In the genomic region with DNA sequence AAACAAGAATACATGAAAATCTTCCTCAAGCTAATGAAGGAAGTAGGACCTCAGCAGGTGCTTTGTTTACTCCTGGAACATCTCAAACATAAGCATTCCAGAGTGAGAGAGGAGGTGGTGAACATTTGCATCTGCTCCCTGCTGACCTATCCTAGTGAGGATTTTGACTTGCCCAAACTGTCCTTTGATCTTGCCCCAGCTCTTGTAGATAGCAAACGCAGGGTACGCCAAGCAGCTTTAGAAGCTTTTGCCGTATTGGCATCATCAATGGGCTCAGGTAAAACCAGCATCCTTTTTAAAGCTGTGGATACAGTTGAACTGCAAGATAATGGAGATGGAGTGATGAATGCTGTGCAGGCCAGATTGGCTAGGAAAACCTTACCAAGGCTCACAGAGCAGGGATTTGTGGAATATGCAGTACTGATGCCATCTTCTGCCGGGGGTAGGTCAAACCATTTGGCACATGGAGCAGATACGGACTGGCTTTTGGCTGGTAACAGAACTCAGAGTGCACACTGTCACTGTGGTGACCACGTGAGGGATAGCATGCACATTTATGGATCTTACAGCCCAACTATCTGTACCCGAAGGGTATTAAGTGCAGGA, we compare ENCODE assay signal across 8 cellular contexts. TPM values are rescaled to one million over a fixed set of nuclear protein-coding genes. Genes with fewer than 3 reads are reported as not detected.
DNase-seq lines count a peak whose midpoint lies in the region; ATAC-seq and TF ChIP-seq lines count a peak whose summit lies in the region.

No MANE protein-coding gene starts in this region.

- peak; percentile 17 for DNase-seq in AG08395 (ENCODE audit: low spot score)
- peak; percentile 43 for DNase-seq in GM23248
- no peak for DNase-seq in activated T-helper 2 cell treated with anti-CD3 and anti-CD28 coated beads, Interferon-gamma antibody, Interleukin-2, Interleukin-4, amounts not matched to agents 10 μg/mL and 5 μg/mL and 100 μg/mL, durations not matched to agents 14 hours and 24 hours and 36 hours (ENCODE audit: low spot score)
- no peak for DNase-seq in kidney epithelial cell (ENCODE audit: low read depth)
- no peak for DNase-seq in effector CD8-positive, alpha-beta T cell (lab: John Stamatoyannopoulos, UW)
- DNase-seq in GOT3 (lab: John Stamatoyannopoulos, UW): no peak

- H3K9me2 ChIP-seq in GM23248 (ENCODE audit: insufficient read depth): no peaks in the 10 kb centered on the region

- no peaks in the 10 kb centered on the region for H3K27me3 ChIP-seq in GM23248 (replicated peaks; ENCODE audit: insufficient read depth)
- H3K27me3 ChIP-seq in kidney epithelial cell (ENCODE audit: control insufficient read depth, insufficient read depth, low read length): no peaks in the 10 kb centered on the region

- H4K20me1 ChIP-seq in GM23248 (ENCODE audit: insufficient read depth): no peaks in the 10 kb centered on the region; the same call in 1 of the 2 replicates

- H3K4me1 ChIP-seq in GM23248 (ENCODE audit: insufficient read depth) (peaks cover 37% of the 10 kb centered on the region), urinary bladder (ENCODE audit: insufficient read depth) (peaks cover 3% of the 10 kb centered on the region)

- no peaks in the 10 kb centered on the region for H3K9me3 Mint-ChIP-seq in activated T-helper 2 cell treated with anti-CD3 and anti-CD28 coated beads, Interferon-gamma antibody, Interleukin-2, Interleukin-4, amounts not matched to agents 10 μg/mL and 5 μg/mL and 100 μg/mL, durations not matched to agents 14 hours and 24 hours and 36 hours
- H3K9me3 Mint-ChIP-seq in activated T-helper 17 cell treated with anti-CD3 and anti-CD28 coated beads, Interleukin-2, amount 50 U/mL, for 72 hours: peaks cover 12% of the 10 kb centered on the region

- no peak overlapping the region for H3K4me3 Mint-ChIP-seq in activated T-helper 2 cell treated with anti-CD3 and anti-CD28 coated beads, Interferon-gamma antibody, Interleukin-2, Interleukin-4, amounts not matched to agents 10 μg/mL and 5 μg/mL and 100 μg/mL, durations not matched to agents 14 hours and 24 hours and 36 hours (ENCODE audit: low read depth)
- no peak overlapping the region for H3K4me3 Mint-ChIP-seq in activated T-helper 17 cell treated with anti-CD3 and anti-CD28 coated beads, Interleukin-2, amount 50 U/mL, for 72 hours

- TF ChIP-seq CTCF in kidney epithelial cell (IDR thresholded peaks at IDR 0.05; ENCODE audit: insufficient read depth, low read length, poor library complexity, severe bottlenecking): no peak

- WGBS in GM23248 (ENCODE audit: low coverage in 1 of 2, low lambda C conversion rate in 2 of 2, missing lambda C conversion rate in 2 of 2), 2 experiments: 10 to 11% methylated on average over 7 of the region's 7 CpGs
- 10% methylated on average over 7 of the region's 7 CpGs for WGBS in urinary bladder

- no peaks in the 10 kb centered on the region for H3K27me3 Mint-ChIP-seq in activated T-helper 2 cell treated with anti-CD3 and anti-CD28 coated beads, Interferon-gamma antibody, Interleukin-2, Interleukin-4, amounts not matched to agents 10 μg/mL and 5 μg/mL and 100 μg/mL, durations not matched to agents 14 hours and 24 hours and 36 hours (ENCODE audit: low read depth)
- H3K27me3 Mint-ChIP-seq in activated T-helper 17 cell treated with anti-CD3 and anti-CD28 coated beads, Interleukin-2, amount 50 U/mL, for 72 hours: no peaks in the 10 kb centered on the region

- H3K9me3 ChIP-seq in GM23248 (ENCODE audit: low read depth): no peaks in the 10 kb centered on the region

- no peaks in the 10 kb centered on the region for H3K36me3 ChIP-seq in GM23248 (ENCODE audit: low read depth)
- H3K36me3 ChIP-seq in kidney epithelial cell (ENCODE audit: control insufficient read depth, insufficient read depth, low read length): no peaks in the 10 kb centered on the region
- no peaks in the 10 kb centered on the region for H3K36me3 ChIP-seq in urinary bladder (ENCODE audit: insufficient read depth)

- no peak for ATAC-seq in activated T-helper 17 cell treated with anti-CD3 and anti-CD28 coated beads, Interleukin-2, amount 50 U/mL, for 72 hours (replicated peaks)

- peaks cover 52% of the 10 kb centered on the region for H3K4me1 Mint-ChIP-seq in activated T-helper 2 cell treated with anti-CD3 and anti-CD28 coated beads, Interferon-gamma antibody, Interleukin-2, Interleukin-4, amounts not matched to agents 10 μg/mL and 5 μg/mL and 100 μg/mL, durations not matched to agents 14 hours and 24 hours and 36 hours (ENCODE audit: low read depth)
- peaks cover 38% of the 10 kb centered on the region for H3K4me1 Mint-ChIP-seq in activated T-helper 17 cell treated with anti-CD3 and anti-CD28 coated beads, Interleukin-2, amount 50 U/mL, for 72 hours

- intact Hi-C loops in activated T-helper 2 cell treated with anti-CD3 and anti-CD28 coated beads, Interferon-gamma antibody, Interleukin-2, Interleukin-4, amounts not matched to agents 10 μg/mL and 5 μg/mL and 100 μg/mL, durations not matched to agents 14 hours and 24 hours and 36 hours (cut with micrococcal nuclease): loop anchor here (2.0 to 5.0 kb wide), 2 partner anchors 19 to 303 kb away; no protein-coding TSS in a partner anchor

- peak overlapping the region; percentile 95 for H3K4me3 ChIP-seq in GM23248
- H3K4me3 ChIP-seq in kidney epithelial cell (ENCODE audit: low read depth, low read length): peak overlapping the region; percentile 77
- H3K4me3 ChIP-seq in urinary bladder (ENCODE audit: low read depth, low read length): peak overlapping the region; percentile 61

- H3K36me3 Mint-ChIP-seq in activated T-helper 2 cell treated with anti-CD3 and anti-CD28 coated beads, Interferon-gamma antibody, Interleukin-2, Interleukin-4, amounts not matched to agents 10 μg/mL and 5 μg/mL and 100 μg/mL, durations not matched to agents 14 hours and 24 hours and 36 hours (ENCODE audit: low read depth): peaks cover 25% of the 10 kb centered on the region
- peaks cover 30% of the 10 kb centered on the region for H3K36me3 Mint-ChIP-seq in activated T-helper 17 cell treated with anti-CD3 and anti-CD28 coated beads, Interleukin-2, amount 50 U/mL, for 72 hours (ENCODE audit: low read depth)

- H3K27ac Mint-ChIP-seq in activated T-helper 2 cell treated with anti-CD3 and anti-CD28 coated beads, Interferon-gamma antibody, Interleukin-2, Interleukin-4, amounts not matched to agents 10 μg/mL and 5 μg/mL and 100 μg/mL, durations not matched to agents 14 hours and 24 hours and 36 hours: peak overlapping the region; percentile 49
- H3K27ac Mint-ChIP-seq in activated T-helper 17 cell treated with anti-CD3 and anti-CD28 coated beads, Interleukin-2, amount 50 U/mL, for 72 hours: no peak overlapping the region

- H3F3A ChIP-seq in GM23248 (ENCODE audit: insufficient read depth): peaks cover 28% of the 10 kb centered on the region

- H3K4me2 ChIP-seq in GM23248 (ENCODE audit: unreplicated experiment): peak overlapping the region; percentile 98

- peaks cover 95% of the 10 kb centered on the region for H3K79me2 ChIP-seq in GM23248 (ENCODE audit: insufficient read depth)

- H3K9ac ChIP-seq in GM23248: peak overlapping the region; percentile 92

- in situ Hi-C loops in GM23248 (cut with MboI): no loop called here

- H3K27ac ChIP-seq in GM23248 (0 out of 2 replicates have a peak overlapping the region, but pooled peaks have one; percentile 90), urinary bladder (ENCODE audit: low read depth) (no peak overlapping the region)

- no peak overlapping the region for H2AFZ ChIP-seq in GM23248

RNA-seq across cellular contexts. Expression of a gene that starts 1.9 kb away (rescaled TPM):
- 12.2 and 14.4 TPM in 2 replicates for total RNA-seq in GM23248 (2014; rRNA removed; shearing (Covaris generic))
- polyA plus RNA-seq in GM23248 (2016; fragmentation: Nextera tagmentation; extraction: Ambion mirVana): 8.7 and 10.5 TPM in 2 replicates
- 7.3 and 11.1 TPM in 2 replicates for total RNA-seq in activated T-helper 2 cell treated with anti-CD3 and anti-CD28 coated beads, Interferon-gamma antibody, Interleukin-2, Interleukin-4, amounts not matched to agents 10 μg/mL and 5 μg/mL and 100 μg/mL, durations not matched to agents 14 hours and 24 hours and 36 hours
- total RNA-seq in kidney epithelial cell: 12.2 and 23.1 TPM in 2 replicates
- 78.8 TPM for total RNA-seq in urinary bladder
- 8.2 TPM for polyA plus RNA-seq in urinary bladder
- total RNA-seq in activated T-helper 17 cell treated with anti-CD3 and anti-CD28 coated beads, Interleukin-2, amount 50 U/mL, for 72 hours: 1 to 10 TPM; 5.0 to 8.3 TPM

RNA-seq across cellular contexts. Expression of a gene that starts 2.1 kb away (rescaled TPM):
- 10.3 and 11.9 TPM in 2 replicates for total RNA-seq in GM23248 (2014; rRNA removed; shearing (Covaris generic))
- polyA plus RNA-seq in GM23248 (2016; fragmentation: Nextera tagmentation; extraction: Ambion mirVana) (10.9 and 13.1 TPM in 2 replicates), urinary bladder (5.6 TPM)
- 17.3 and 17.4 TPM in 2 replicates for total RNA-seq in activated T-helper 2 cell treated with anti-CD3 and anti-CD28 coated beads, Interferon-gamma antibody, Interleukin-2, Interleukin-4, amounts not matched to agents 10 μg/mL and 5 μg/mL and 100 μg/mL, durations not matched to agents 14 hours and 24 hours and 36 hours
- total RNA-seq in kidney epithelial cell (12.4 and 12.9 TPM in 2 replicates), urinary bladder (36.7 TPM)
- 10 to 100 TPM; 13.0 to 25.7 TPM for total RNA-seq in activated T-helper 17 cell treated with anti-CD3 and anti-CD28 coated beads, Interleukin-2, amount 50 U/mL, for 72 hours

Comparison
In these comparisons a context has a peak if more than half of its experiments do, and no peak if none do; other contexts are left out.
1. DNase-seq: peak in AG08395 (single experiment) and GM23248 (single experiment); none in activated T-helper 2 cell treated with anti-CD3 and anti-CD28 coated beads, Interferon-gamma antibody, Interleukin-2, Interleukin-4, amounts not matched to agents 10 μg/mL and 5 μg/mL and 100 μg/mL, durations not matched to agents 14 hours and 24 hours and 36 hours (single experiment), kidney epithelial cell (single experiment), effector CD8-positive, alpha-beta T cell (single experiment) and GOT3 (single experiment).
2. Peak in every context shown above with its lines, with median percentiles within 50 percentile points of each other: H3K4me3 ChIP-seq.